ENCODE assay signal across 18 cellular contexts in the genomic region with DNA sequence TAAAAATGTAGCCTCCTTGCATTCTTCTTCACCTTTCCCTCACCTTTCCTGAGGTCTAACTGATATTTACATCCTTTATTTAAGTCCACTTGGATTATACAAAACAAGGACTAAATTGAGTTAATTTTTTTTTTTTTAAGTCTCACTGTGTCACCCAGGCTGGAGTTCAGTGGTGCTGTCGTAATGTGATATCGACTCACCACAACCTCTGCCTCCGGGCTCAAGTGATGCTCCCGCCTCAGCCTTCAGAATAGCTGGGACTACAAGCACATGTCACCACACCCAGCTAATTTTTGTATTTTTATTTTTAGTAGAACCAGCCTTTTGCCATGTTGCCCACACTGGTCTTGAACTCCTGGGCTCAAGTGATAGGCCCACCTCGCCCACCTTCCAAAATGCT.
"Had no signal": no experiment of that assay in that cellular context is flagged by ENCODE, and none has a peak within 500 bp of the region (broad histone marks: within the 10 kb centered on the region; RNA-seq: fewer than 3 reads in every experiment).

No MANE protein-coding gene starts in this region.

- FAIRE-seq: frontal cortex, keratinocyte had no signal

- DNase-seq: activated B cell treated with CpG ODN at 0.5 μM for 24 hours; activated CD4-positive, alpha-beta T cell treated with anti-CD3 and anti-CD28 coated beads, Interleukin-2, amount 10 ng/mL, durations not matched to agents 24 days and 14 days; activated CD8-positive, alpha-beta T cell treated with anti-CD3 and anti-CD28 coated beads for 36 hours; activated naive CD4-positive, alpha-beta T cell treated with anti-CD3 and anti-CD28 coated beads for 36 hours; activated T-cell treated with anti-CD3 and anti-CD28 coated beads, Interleukin-2, amount 50 U/mL, for 24 hours; body of pancreas; hypothalamus; lower lobe of right lung; nephron progenitor cell; nucleus accumbens; posterior cingulate gyrus; sigmoid colon; spleen; stimulated activated CD8-positive, alpha-beta memory T cell treated with anti-CD3 and anti-CD28 coated beads, Interleukin-4, amount 100 ng/mL, for 48 hours; stimulated activated naive CD4-positive, alpha-beta T cell; upper lobe of right lung had no signal
